ENCODE assay signal across 8 cellular contexts in the genomic region with DNA sequence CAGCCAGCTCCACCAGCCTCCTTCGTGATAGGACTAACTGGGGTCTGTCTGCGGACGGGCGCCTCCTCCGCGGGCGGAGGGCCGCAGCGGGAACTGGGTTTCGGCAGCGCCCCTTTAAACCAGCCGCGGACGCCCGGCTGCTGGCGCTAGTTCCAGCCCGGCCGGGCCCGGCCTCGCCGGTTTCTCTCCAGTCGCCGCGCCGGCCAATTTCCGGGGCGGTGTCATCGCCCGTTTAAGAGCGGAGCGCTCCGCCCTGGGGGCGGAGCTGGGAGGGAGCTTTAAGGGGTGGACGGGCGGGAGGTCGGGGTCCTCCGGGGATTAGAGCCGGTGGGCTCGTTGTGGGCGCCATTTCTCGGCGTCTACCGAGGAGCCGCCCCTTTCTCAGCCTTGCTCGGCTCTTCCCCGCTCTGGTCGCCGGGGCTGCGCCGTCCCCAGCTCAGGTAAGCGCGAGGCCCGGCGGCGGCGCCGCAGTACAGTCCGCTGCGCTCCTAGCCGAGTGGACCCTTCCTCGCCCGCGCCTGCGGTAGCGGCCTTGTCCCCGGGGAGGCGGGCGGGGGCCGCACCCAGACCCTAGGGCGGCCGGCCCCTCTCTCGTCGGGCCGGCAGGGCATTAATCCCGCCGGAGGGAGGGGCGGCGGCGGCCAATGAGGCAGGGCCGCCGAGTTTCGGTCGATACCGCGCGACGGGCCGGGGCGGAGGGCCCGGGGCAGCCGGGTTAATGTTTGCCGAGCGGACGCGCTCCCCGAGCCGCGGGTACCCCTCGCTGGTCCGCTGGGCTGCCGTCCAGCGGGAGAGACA. TPM values are rescaled to one million over a fixed set of nuclear protein-coding genes. Genes with fewer than 3 reads are reported as not detected.
DNase-seq lines count a peak whose midpoint lies in the region; ATAC-seq and TF ChIP-seq lines count a peak whose summit lies in the region.

A gene (plus strand): TSS at position 307 of the 798 bp plus-strand sequence. CDS start 6,008 bp downstream, outside the sequence.

- no peaks in the 10 kb centered on the region for H3K9me3 Mint-ChIP-seq in activated B cell treated with CpG ODN at 0.5 μM for 24 hours

- ATAC-seq in GM18870 (IDR thresholded peaks at IDR 0.05; ENCODE audit: unreplicated experiment) (peak; percentile 69), HG03108 (IDR thresholded peaks at IDR 0.05; ENCODE audit: unreplicated experiment) (peak; percentile 91), activated B cell treated with CpG ODN at 0.5 μM for 24 hours (ENCODE audit: low read depth) (peak; percentile 87)

- DNase-seq in ACHN (peak; percentile 95), NCI-H2196 (lab: John Stamatoyannopoulos, UW; ENCODE audit: unreplicated experiment) (peak; percentile 95), activated B cell treated with CpG ODN at 0.5 μM for 24 hours (peak; percentile 77), islet precursor cell (peak; percentile 97)
- peak; percentile 58 for DNase-seq in central memory CD4-positive, alpha-beta T cell
- DNase-seq in stimulated activated CD4-positive, alpha-beta T cell treated with anti-CD3 and anti-CD28 coated beads, Interleukin-12 subunit alpha, Interleukin-12 subunit beta, amount 100 ng/mL, for 48 hours (ENCODE audit: low read depth in 2 of 3, low spot score in 1 of 3), result peak; percentile 55 to 76 (median 68)

- CTCF ChIA-PET in activated B cell treated with CpG ODN at 0.5 μM for 24 hours (lab: Charles Lee), result interaction anchor here (1.3 kb wide), 1 partner anchor 162 kb away, joined by 5 read pairs; no protein-coding TSS in a partner anchor

- in situ Hi-C loops in ACHN (cut with HindIII; ENCODE audit: low pct_ligation_motif_present, low pct_unique_long_range_greater_than_20kb, low sequenced_read_pairs), result no loop called here

- peak within 1 kb of the TSS; percentile 87 for H3K4me3 Mint-ChIP-seq in activated B cell treated with CpG ODN at 0.5 μM for 24 hours

- H3K36me3 Mint-ChIP-seq in activated B cell treated with CpG ODN at 0.5 μM for 24 hours (ENCODE audit: low read depth), result no peaks in the 10 kb centered on the region

- POLR2A ChIA-PET in activated B cell treated with CpG ODN at 0.5 μM for 24 hours (lab: Charles Lee), result interaction anchor here (0.6 to 2.2 kb wide), 9 partner anchors 96 to 1923 kb away, joined by 3 to 19 read pairs (median 6); a partner anchor contains a TSS

- peaks cover 32% of the 10 kb centered on the region for H3K4me1 Mint-ChIP-seq in activated B cell treated with CpG ODN at 0.5 μM for 24 hours

- peak within 1 kb of the TSS; percentile 79 for H3K27ac Mint-ChIP-seq in activated B cell treated with CpG ODN at 0.5 μM for 24 hours

- TF ChIP-seq CTCF in activated B cell treated with CpG ODN at 0.5 μM for 24 hours (IDR thresholded peaks at IDR 0.05), result no peak

- H3K27me3 Mint-ChIP-seq in activated B cell treated with CpG ODN at 0.5 μM for 24 hours, result no peaks in the 10 kb centered on the region

- intact Hi-C loops in activated B cell treated with CpG ODN at 0.5 μM for 24 hours (cut with micrococcal nuclease), result loop anchor here (1.0 to 5.0 kb wide), 8 partner anchors 8 to 646 kb away; a partner anchor contains a TSS

RNA-seq across cellular contexts. Expression of the gene that starts here (rescaled TPM):
- total RNA-seq in activated B cell treated with CpG ODN at 0.5 μM for 24 hours, result 20.9 and 29.4 TPM in 2 replicates

Comparison
In these comparisons a context has a peak if more than half of its experiments do, and no peak if none do; other contexts are left out.
1. Peak in every context shown above with its lines: DNase-seq and ATAC-seq.